ENCODE assay signal across 8 cellular contexts in genomic region chr15:59105839-59106238, GRCh38. TPM values are rescaled to one million over a fixed set of nuclear protein-coding genes. Genes with fewer than 3 reads are reported as not detected.
DNase-seq lines count a peak whose midpoint lies in the region; ATAC-seq and TF ChIP-seq lines count a peak whose summit lies in the region.

No MANE protein-coding gene starts in this region.

- no peak for ATAC-seq in CD4-positive, alpha-beta T cell (ENCODE audit: poor library complexity)
- no peak for ATAC-seq in GM18505 (IDR thresholded peaks at IDR 0.05; ENCODE audit: unreplicated experiment)

- H3K27ac ChIP-seq in CD4-positive, alpha-beta T cell (ENCODE audit: low read depth, low read length), result no peak overlapping the region
- H3K27ac ChIP-seq in mucosa of rectum (ENCODE audit: low read depth in 2 of 2, low read length in 2 of 2), result no peak overlapping the region

- no peaks in the 10 kb centered on the region for H3K9me3 Mint-ChIP-seq in CD4-positive, alpha-beta T cell
- H3K9me3 Mint-ChIP-seq in IgD-negative memory B cell, result no peaks in the 10 kb centered on the region

- H3K27me3 ChIP-seq in CD4-positive, alpha-beta T cell (ENCODE audit: control insufficient read depth, insufficient read depth, low read length), result no peaks in the 10 kb centered on the region
- H3K27me3 ChIP-seq in mucosa of rectum (ENCODE audit: control insufficient read depth in 2 of 2, insufficient read depth in 2 of 2, low read length in 2 of 2), result no peaks in the 10 kb centered on the region

- H3K36me3 Mint-ChIP-seq in CD4-positive, alpha-beta T cell (ENCODE audit: low read depth), result peaks cover 5% of the 10 kb centered on the region
- peaks cover 1% of the 10 kb centered on the region for H3K36me3 Mint-ChIP-seq in IgD-negative memory B cell

- CTCF ChIA-PET in CD4-positive, alpha-beta T cell (lab: Charles Lee), result no interaction called here

- peak overlapping the region; percentile 38 to 78 for H3K9ac ChIP-seq in mucosa of rectum (ENCODE audit: low read depth in 1 of 2, low read length in 2 of 2)

- DNase-seq in CD4-positive, alpha-beta T cell, result no peak
- no peak for DNase-seq in astrocyte of the spinal cord (ENCODE audit: low read depth, low spot score)
- DNase-seq in stimulated activated CD4-positive, alpha-beta T cell treated with anti-CD3 and anti-CD28 coated beads, Interleukin-12 subunit alpha, Interleukin-12 subunit beta, amount 100 ng/mL, for 4 hours, result no peak
- no peak for DNase-seq in SIG-M5 treated with dmso at 0.1 percent for 504 hours (lab: John Stamatoyannopoulos, UW; ENCODE audit: unreplicated experiment)
- DNase-seq in NCI-H446 treated with DMSO at 0.1 percent for 48 hours (lab: John Stamatoyannopoulos, UW), result no peak

- no peaks in the 10 kb centered on the region for H3K36me3 ChIP-seq in mucosa of rectum (ENCODE audit: control insufficient read depth in 2 of 2, insufficient read depth in 2 of 2, low read length in 2 of 2)

- TF ChIP-seq CTCF in CD4-positive, alpha-beta T cell (IDR thresholded peaks at IDR 0.05), result no peak
- TF ChIP-seq CTCF in astrocyte of the spinal cord (IDR thresholded peaks at IDR 0.05; ENCODE audit: low read depth, low read length), result peak; percentile 24

- peaks cover 0 to 5% of the 10 kb centered on the region in 2 donors for H3K4me1 ChIP-seq in mucosa of rectum (ENCODE audit: control insufficient read depth in 2 of 2, insufficient read depth in 2 of 2, low read length in 2 of 2)

- H3K27ac Mint-ChIP-seq in CD4-positive, alpha-beta T cell, result no peak overlapping the region
- peak overlapping the region in 1 of 3 donors; percentile 93 for H3K27ac Mint-ChIP-seq in IgD-negative memory B cell

- no peaks in the 10 kb centered on the region for H3K27me3 Mint-ChIP-seq in CD4-positive, alpha-beta T cell
- no peaks in the 10 kb centered on the region for H3K27me3 Mint-ChIP-seq in IgD-negative memory B cell

- intact Hi-C loops in CD4-positive, alpha-beta T cell (cut with DNase I, micrococcal nuclease), result loop anchor here (2.0 to 10.0 kb wide), 4 partner anchors 119 to 579 kb away; partner anchors contain the start of genes RNF111 (in 2 of the 2), BNIP2 (in 1 of the 2) and MINDY2 (in 1 of the 2)

- H3K9me3 ChIP-seq in CD4-positive, alpha-beta T cell (ENCODE audit: control insufficient read depth, low read length), result no peaks in the 10 kb centered on the region
- H3K9me3 ChIP-seq in mucosa of rectum (ENCODE audit: control insufficient read depth in 2 of 2, low read length in 2 of 2), result no peaks in the 10 kb centered on the region

- TF ChIP-seq POLR2A in GM18505 (IDR thresholded peaks at IDR 0.05; ENCODE audit: borderline replicate concordance, extremely low read depth, insufficient read depth, insufficient read length), result no peak

- H3K4me3 ChIP-seq in astrocyte of the spinal cord (ENCODE audit: low read depth, low read length), result peak overlapping the region; percentile 85
- peak overlapping the region; percentile 88 to 96 for H3K4me3 ChIP-seq in mucosa of rectum (ENCODE audit: low read length in 2 of 2)

- in situ Hi-C loops in astrocyte of the spinal cord (cut with HindIII; ENCODE audit: low sequenced_read_pairs), result no loop called here

- peaks cover 17% of the 10 kb centered on the region for H3K4me1 Mint-ChIP-seq in CD4-positive, alpha-beta T cell (ENCODE audit: low read depth)
- H3K4me1 Mint-ChIP-seq in IgD-negative memory B cell, result peaks cover 4 to 13% (median 10%) of the 10 kb centered on the region in 3 donors

- POLR2A ChIA-PET in CD4-positive, alpha-beta T cell (lab: Charles Lee), result interaction anchor here (0.6 kb wide), 1 partner anchor 11 kb away, joined by 3 read pairs; no protein-coding TSS in a partner anchor

- H3K4me3 Mint-ChIP-seq in CD4-positive, alpha-beta T cell, result peak overlapping the region; percentile 97
- H3K4me3 Mint-ChIP-seq in IgD-negative memory B cell, result peak overlapping the region; percentile 84 to 98 (median 95)

RNA-seq across cellular contexts. Expression of gene CCNB2, which starts 0.9 kb away (rescaled TPM):
- under 1 TPM in 1 of 2 experiments, not detected in 1; 0.85 TPM for total RNA-seq in CD4-positive, alpha-beta T cell
- 0.79 TPM for polyA plus RNA-seq in IgD-negative memory B cell
